In genomic region chr3:192887047-192887446, GRCh38 we compare ENCODE assay signal across 13 cellular contexts. TPM values are rescaled to one million over a fixed set of nuclear protein-coding genes. Genes with fewer than 3 reads are reported as not detected.
DNase-seq lines count a peak whose midpoint lies in the region; ATAC-seq and TF ChIP-seq lines count a peak whose summit lies in the region.
"Had no signal": no experiment of that assay in that cellular context is flagged by ENCODE, and none has a peak within 500 bp of the region (broad histone marks: within the 10 kb centered on the region; RNA-seq: fewer than 3 reads in every experiment).

No MANE protein-coding gene starts in this region.

- no peaks in the 10 kb centered on the region for H3K27me3 ChIP-seq in upper lobe of right lung
- H3K27me3 ChIP-seq: BLaER1 had no signal

- peak overlapping the region; percentile 17 for H3K4me3 Mint-ChIP-seq in activated T-helper 2 cell treated with anti-CD3 and anti-CD28 coated beads, Interferon-gamma antibody, Interleukin-2, Interleukin-4, amounts not matched to agents 10 μg/mL and 5 μg/mL and 100 μg/mL, durations not matched to agents 14 hours and 24 hours and 36 hours (ENCODE audit: low read depth)
- no peak overlapping the region for H3K4me3 Mint-ChIP-seq in endothelial cell (ENCODE audit: unreplicated experiment)
- H3K4me3 Mint-ChIP-seq: activated naive CD8-positive, alpha-beta T cell; neural crest cell had no signal

- H3K9me3 ChIP-seq in upper lobe of right lung = no peaks in the 10 kb centered on the region
- H3K9me3 ChIP-seq: BLaER1 had no signal

- peak overlapping the region; percentile 75 for H3K27ac Mint-ChIP-seq in activated T-helper 2 cell treated with anti-CD3 and anti-CD28 coated beads, Interferon-gamma antibody, Interleukin-2, Interleukin-4, amounts not matched to agents 10 μg/mL and 5 μg/mL and 100 μg/mL, durations not matched to agents 14 hours and 24 hours and 36 hours
- no peak overlapping the region for H3K27ac Mint-ChIP-seq in endothelial cell (ENCODE audit: unreplicated experiment)
- H3K27ac Mint-ChIP-seq: activated naive CD8-positive, alpha-beta T cell had no signal

- H3K4me1 Mint-ChIP-seq in activated T-helper 2 cell treated with anti-CD3 and anti-CD28 coated beads, Interferon-gamma antibody, Interleukin-2, Interleukin-4, amounts not matched to agents 10 μg/mL and 5 μg/mL and 100 μg/mL, durations not matched to agents 14 hours and 24 hours and 36 hours (ENCODE audit: low read depth) = peaks cover 55% of the 10 kb centered on the region
- peaks cover 5% of the 10 kb centered on the region for H3K4me1 Mint-ChIP-seq in endothelial cell (ENCODE audit: unreplicated experiment)

- ATAC-seq in left ventricle myocardium superior = peak; percentile 71
- peak; percentile 89 for ATAC-seq in upper lobe of right lung

- no peak overlapping the region for H3K27ac ChIP-seq in upper lobe of right lung
- H3K27ac ChIP-seq: BLaER1 had no signal

- H3K36me3 ChIP-seq in upper lobe of right lung = no peaks in the 10 kb centered on the region
- H3K36me3 ChIP-seq: BLaER1 had no signal

- H3K9me3 Mint-ChIP-seq in activated T-helper 2 cell treated with anti-CD3 and anti-CD28 coated beads, Interferon-gamma antibody, Interleukin-2, Interleukin-4, amounts not matched to agents 10 μg/mL and 5 μg/mL and 100 μg/mL, durations not matched to agents 14 hours and 24 hours and 36 hours = no peaks in the 10 kb centered on the region
- H3K9me3 Mint-ChIP-seq in endothelial cell (ENCODE audit: unreplicated experiment) = no peaks in the 10 kb centered on the region
- H3K9me3 Mint-ChIP-seq: neural crest cell had no signal

- DNase-seq in stimulated activated CD4-positive, alpha-beta T cell treated with anti-CD3 and anti-CD28 coated beads, Interleukin-1b, Interleukin-23, amount 100 ng/mL, for 48 hours = peak; percentile 9
- DNase-seq in stimulated activated CD4-positive, alpha-beta T cell treated with anti-CD3 and anti-CD28 coated beads, Interleukin-2, amount 100 ng/mL, for 24 hours = no peak
- DNase-seq in activated T-helper 2 cell treated with anti-CD3 and anti-CD28 coated beads, Interferon-gamma antibody, Interleukin-2, Interleukin-4, amounts not matched to agents 10 μg/mL and 5 μg/mL and 100 μg/mL, durations not matched to agents 14 hours and 24 hours and 36 hours (ENCODE audit: low spot score) = no peak
- no peak for DNase-seq in left ventricle myocardium superior
- no peak for DNase-seq in upper lobe of right lung
- no peak for DNase-seq in NCI-H510A (lab: John Stamatoyannopoulos, UW)
- DNase-seq in NCI-H446 (lab: John Stamatoyannopoulos, UW) = no peak
- no peak for DNase-seq in endothelial cell (ENCODE audit: low spot score)
- DNase-seq: glutamatergic neuron, NCI-H2107 had no signal

- H3K36me3 Mint-ChIP-seq in activated T-helper 2 cell treated with anti-CD3 and anti-CD28 coated beads, Interferon-gamma antibody, Interleukin-2, Interleukin-4, amounts not matched to agents 10 μg/mL and 5 μg/mL and 100 μg/mL, durations not matched to agents 14 hours and 24 hours and 36 hours (ENCODE audit: low read depth) = peaks cover 17% of the 10 kb centered on the region
- no peaks in the 10 kb centered on the region for H3K36me3 Mint-ChIP-seq in endothelial cell (ENCODE audit: low read depth, unreplicated experiment)
- H3K36me3 Mint-ChIP-seq: activated naive CD8-positive, alpha-beta T cell had no signal

- H3K27me3 Mint-ChIP-seq in activated T-helper 2 cell treated with anti-CD3 and anti-CD28 coated beads, Interferon-gamma antibody, Interleukin-2, Interleukin-4, amounts not matched to agents 10 μg/mL and 5 μg/mL and 100 μg/mL, durations not matched to agents 14 hours and 24 hours and 36 hours (ENCODE audit: low read depth) = peaks cover 2% of the 10 kb centered on the region
- peaks cover 2% of the 10 kb centered on the region for H3K27me3 Mint-ChIP-seq in endothelial cell (ENCODE audit: unreplicated experiment)
- H3K27me3 Mint-ChIP-seq: activated naive CD8-positive, alpha-beta T cell had no signal

- TF ChIP-seq CTCF in upper lobe of right lung (IDR thresholded peaks at IDR 0.05) (no peak), endothelial cell (IDR thresholded peaks at IDR 0.05; ENCODE audit: unreplicated experiment) (no peak)

- no peak overlapping the region for H3K4me3 ChIP-seq in upper lobe of right lung
- H3K4me3 ChIP-seq: BLaER1 had no signal

- intact Hi-C loops in activated T-helper 2 cell treated with anti-CD3 and anti-CD28 coated beads, Interferon-gamma antibody, Interleukin-2, Interleukin-4, amounts not matched to agents 10 μg/mL and 5 μg/mL and 100 μg/mL, durations not matched to agents 14 hours and 24 hours and 36 hours (cut with micrococcal nuclease) = no loop called here
- intact Hi-C loops in left ventricle myocardium superior (cut with micrococcal nuclease) = no loop called here
- intact Hi-C loops in upper lobe of right lung (cut with DNase I) = no loop called here

- peaks cover 19% of the 10 kb centered on the region for H3K4me1 ChIP-seq in upper lobe of right lung
- H3K4me1 ChIP-seq: BLaER1 had no signal

RNA-seq across cellular contexts. Expression of gene MB21D2, which starts 30.6 kb away (rescaled TPM):
- 17.7 TPM in 2 replicates for total RNA-seq in activated T-helper 2 cell treated with anti-CD3 and anti-CD28 coated beads, Interferon-gamma antibody, Interleukin-2, Interleukin-4, amounts not matched to agents 10 μg/mL and 5 μg/mL and 100 μg/mL, durations not matched to agents 14 hours and 24 hours and 36 hours
- total RNA-seq in left ventricle myocardium superior = 1.8 TPM
- 8.0 TPM for total RNA-seq in upper lobe of right lung
- total RNA-seq in endothelial cell (ENCODE audit: unreplicated experiment) = 4.3 TPM
